Comparison of ENCODE assay signal across 8 cellular contexts in the genomic region with DNA sequence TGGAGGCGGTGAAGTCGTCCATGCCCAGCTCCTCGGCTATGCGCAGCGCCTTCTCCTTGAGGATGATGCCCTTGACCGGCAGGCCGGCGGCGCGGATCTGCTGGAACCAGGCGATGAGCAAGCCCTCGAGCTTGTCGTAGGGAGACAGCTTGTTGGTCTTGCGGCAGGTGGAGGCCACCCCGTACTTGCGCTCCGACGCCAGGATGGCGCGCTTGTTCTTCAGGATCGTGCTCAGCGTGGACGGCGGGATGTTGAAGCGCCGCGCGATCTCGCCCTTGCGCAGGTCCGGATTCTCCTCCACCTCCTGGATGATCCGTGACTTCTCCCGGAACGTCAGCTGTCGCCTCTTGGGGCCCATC. TPM values are rescaled to one million over a fixed set of nuclear protein-coding genes. Genes with fewer than 3 reads are reported as not detected.
DNase-seq lines count a peak whose midpoint lies in the region; ATAC-seq and TF ChIP-seq lines count a peak whose summit lies in the region.

No MANE protein-coding gene starts in this region.

- CTCF ChIA-PET in CD8-positive, alpha-beta T cell (lab: Charles Lee) = interaction anchor here (1.1 to 11.9 kb wide), 9 partner anchors 9 to 68 kb away, joined by 3 to 195 read pairs (median 6); partner anchors contain the start of genes ADISSP and AP5S1

- peak; percentile 37 for ATAC-seq in CD8-positive, alpha-beta T cell
- ATAC-seq in GM19324 (IDR thresholded peaks at IDR 0.05; ENCODE audit: low FRiP score, unreplicated experiment) (peak; percentile 24), thoracic aorta (ENCODE audit: insufficient number of reproducible peaks, low FRiP score, low read depth) (peak; percentile 21)

- no peaks in the 10 kb centered on the region for H3K27me3 Mint-ChIP-seq in CD8-positive, alpha-beta T cell (ENCODE audit: low read depth)
- no peaks in the 10 kb centered on the region for H3K27me3 Mint-ChIP-seq in T-helper 2 cell treated with Interferon-gamma antibody and Interleukin-4, amounts not matched to agents 5 μg/mL and 100 μg/mL, for 36 hours (ENCODE audit: low read depth)

- no peaks in the 10 kb centered on the region for H3K27me3 ChIP-seq in CD8-positive, alpha-beta T cell (ENCODE audit: insufficient read depth, low read length)
- no peaks in the 10 kb centered on the region for H3K27me3 ChIP-seq in thoracic aorta (replicated peaks; ENCODE audit: insufficient read depth)

- intact Hi-C loops in CD8-positive, alpha-beta T cell (cut with DNase I, micrococcal nuclease) = loop anchor here (1.0 to 10.0 kb wide), 9 partner anchors 9 to 314 kb away; partner anchors contain the start of genes AP5S1 (in 2 of the 2), MAVS (in 2 of the 2), ATRN (in 1 of the 2) and PANK2 (in 1 of the 2)

- peak overlapping the region; percentile 91 for H3K27ac Mint-ChIP-seq in CD8-positive, alpha-beta T cell
- H3K27ac Mint-ChIP-seq in T-helper 2 cell treated with Interferon-gamma antibody and Interleukin-4, amounts not matched to agents 5 μg/mL and 100 μg/mL, for 36 hours = peak overlapping the region; percentile 75

- peaks cover 4% of the 10 kb centered on the region for H3K36me3 Mint-ChIP-seq in CD8-positive, alpha-beta T cell
- peaks cover 12% of the 10 kb centered on the region for H3K36me3 Mint-ChIP-seq in T-helper 2 cell treated with Interferon-gamma antibody and Interleukin-4, amounts not matched to agents 5 μg/mL and 100 μg/mL, for 36 hours (ENCODE audit: low read depth)

- H3K4me1 ChIP-seq in CD8-positive, alpha-beta T cell (ENCODE audit: insufficient read depth, low read length) = peaks cover 29% of the 10 kb centered on the region
- H3K4me1 ChIP-seq in thoracic aorta (ENCODE audit: control insufficient read depth in 1 of 2, low read depth in 2 of 2) = peaks cover 26 to 36% of the 10 kb centered on the region in 2 donors

- H3K4me3 Mint-ChIP-seq in CD8-positive, alpha-beta T cell = peak overlapping the region; percentile 84
- H3K4me3 Mint-ChIP-seq in T-helper 2 cell treated with Interferon-gamma antibody and Interleukin-4, amounts not matched to agents 5 μg/mL and 100 μg/mL, for 36 hours = peak overlapping the region; percentile 79

- peak overlapping the region; percentile 37 for H3K27ac ChIP-seq in CD8-positive, alpha-beta T cell (ENCODE audit: low read depth, low read length)
- H3K27ac ChIP-seq in thoracic aorta = peak overlapping the region; percentile 69 to 79

- peak overlapping the region; percentile 46 for H3K4me3 ChIP-seq in CD8-positive, alpha-beta T cell (ENCODE audit: low read depth, low read length)
- peak overlapping the region; percentile 83 for H3K4me3 ChIP-seq in thoracic aorta

- no peaks in the 10 kb centered on the region for H3K9me3 ChIP-seq in CD8-positive, alpha-beta T cell (ENCODE audit: low read length)
- H3K9me3 ChIP-seq in thoracic aorta = no peaks in the 10 kb centered on the region

- POLR2A ChIA-PET in CD8-positive, alpha-beta T cell (lab: Charles Lee) = interaction anchor here (0.8 to 5.0 kb wide), 14 partner anchors 8 to 203 kb away, joined by 3 to 49 read pairs (median 6); partner anchors contain the start of genes ADISSP, AP5S1 and CDC25B

- no peaks in the 10 kb centered on the region for H3K9me3 Mint-ChIP-seq in CD8-positive, alpha-beta T cell
- H3K9me3 Mint-ChIP-seq in T-helper 2 cell treated with Interferon-gamma antibody and Interleukin-4, amounts not matched to agents 5 μg/mL and 100 μg/mL, for 36 hours = no peaks in the 10 kb centered on the region

- TF ChIP-seq CTCF in CD8-positive, alpha-beta T cell (IDR thresholded peaks at IDR 0.05) = no peak
- TF ChIP-seq CTCF in thoracic aorta (IDR thresholded peaks at IDR 0.05) = no peak

- DNase-seq in CD8-positive, alpha-beta T cell = peak in 4 of 7 experiments; percentile 41 to 64 (median 52)
- DNase-seq in HT-29 (ENCODE audit: low spot score) (peak; percentile 44), dedifferentiated amniotic fluid mesenchymal stem cell (ENCODE audit: extremely low spot score) (peak; percentile 54), lung microvascular endothelial cell (ENCODE audit: low read depth in 2 of 2) (peak; percentile 77 to 80), thoracic aorta (ENCODE audit: low spot score) (no peak), putamen (ENCODE audit: low spot score) (no peak)
- peak; percentile 27 for DNase-seq in T-helper 2 cell treated with Interferon-gamma antibody and Interleukin-4, amounts not matched to agents 5 μg/mL and 100 μg/mL, for 36 hours (ENCODE audit: low spot score)

- peaks cover 37% of the 10 kb centered on the region for H3K4me1 Mint-ChIP-seq in CD8-positive, alpha-beta T cell (ENCODE audit: low read depth)
- peaks cover 32% of the 10 kb centered on the region for H3K4me1 Mint-ChIP-seq in T-helper 2 cell treated with Interferon-gamma antibody and Interleukin-4, amounts not matched to agents 5 μg/mL and 100 μg/mL, for 36 hours (ENCODE audit: low read depth)

- no peaks in the 10 kb centered on the region for H3K36me3 ChIP-seq in CD8-positive, alpha-beta T cell (ENCODE audit: insufficient read depth, low read length)
- H3K36me3 ChIP-seq in thoracic aorta = no peaks in the 10 kb centered on the region

RNA-seq across cellular contexts. Expression of gene CENPB, which starts 0.4 kb away (rescaled TPM):
- 10 to 100 TPM; 23.2 to 24.1 TPM for total RNA-seq in CD8-positive, alpha-beta T cell
- 205 and 222 TPM in 2 replicates for total RNA-seq in HT-29 (2014; rRNA removed; shearing (Covaris generic))
- total RNA-seq in lung microvascular endothelial cell = 51.2 and 76.8 TPM in 2 replicates
- total RNA-seq in thoracic aorta = 100 to 1,000 TPM in 1 of 2 donors, 10 to 100 TPM in 1; 97.2 to 114 TPM

RNA-seq across cellular contexts. Expression of gene SPEF1, which starts 4.9 kb away (rescaled TPM):
- under 1 TPM in 1 of 2 experiments, not detected in 1; 0.16 TPM for total RNA-seq in CD8-positive, alpha-beta T cell
- 0.81 and 0.92 TPM in 2 replicates for total RNA-seq in HT-29 (2014; rRNA removed; shearing (Covaris generic))
- total RNA-seq in lung microvascular endothelial cell (under 0.01 TPM in 1 of 2 replicates, not detected in the other), thoracic aorta (under 1 TPM in 1 of 2 donors, not detected in 1; 0.27 TPM)

RNA-seq across cellular contexts. Expression of gene CDC25B, which starts 10.0 kb away (rescaled TPM):
- 100 to 1,000 TPM; 135 to 140 TPM for total RNA-seq in CD8-positive, alpha-beta T cell
- total RNA-seq in HT-29 (2014; rRNA removed; shearing (Covaris generic)) = 71.1 and 71.6 TPM in 2 replicates
- total RNA-seq in lung microvascular endothelial cell (18.3 and 21.4 TPM in 2 replicates), thoracic aorta (10 to 100 TPM; 28.4 to 41.8 TPM)

RNA-seq across cellular contexts. Expression of gene ADISSP, which starts 18.6 kb away (rescaled TPM):
- total RNA-seq in CD8-positive, alpha-beta T cell = 10 to 100 TPM in 1 of 2 experiments, 1 to 10 TPM in 1; 9.6 to 10.7 TPM
- 137 TPM in 2 replicates for total RNA-seq in HT-29 (2014; rRNA removed; shearing (Covaris generic))
- total RNA-seq in lung microvascular endothelial cell (10.3 and 19.2 TPM in 2 replicates), thoracic aorta (10 to 100 TPM in 1 of 2 donors, 1 to 10 TPM in 1; 7.8 to 20.4 TPM)

RNA-seq across cellular contexts. Expression of gene AP5S1, which starts 34.2 kb away (rescaled TPM):
- total RNA-seq in CD8-positive, alpha-beta T cell = 1 to 10 TPM; 5.2 to 6.3 TPM
- 40.2 and 41.0 TPM in 2 replicates for total RNA-seq in HT-29 (2014; rRNA removed; shearing (Covaris generic))
- total RNA-seq in lung microvascular endothelial cell (10.7 and 15.7 TPM in 2 replicates), thoracic aorta (10 to 100 TPM; 12.3 to 18.0 TPM)

Comparison
In these comparisons a context has a peak if more than half of its experiments do, and no peak if none do; other contexts are left out.
1. DNase-seq: peak in CD8-positive, alpha-beta T cell (4 of 7), HT-29 (single experiment), T-helper 2 cell treated with Interferon-gamma antibody and Interleukin-4, amounts not matched to agents 5 μg/mL and 100 μg/mL, for 36 hours (single experiment), dedifferentiated amniotic fluid mesenchymal stem cell (single experiment) and lung microvascular endothelial cell (2 of 2); none in thoracic aorta (single experiment) and putamen (single experiment).
2. Peak in every context shown above with its lines, with median percentiles within 50 percentile points of each other: ATAC-seq.